ENCODE assay signal across 8 cellular contexts in genomic region chr1:43329995-43330751, GRCh38. TPM values are rescaled to one million over a fixed set of nuclear protein-coding genes. Genes with fewer than 3 reads are reported as not detected.
DNase-seq lines count a peak whose midpoint lies in the region; ATAC-seq and TF ChIP-seq lines count a peak whose summit lies in the region.

No MANE protein-coding gene starts in this region.

- H3K4me3 ChIP-seq in CD8-positive, alpha-beta memory T cell (ENCODE audit: low read length) = no peak overlapping the region
- H3K4me3 ChIP-seq in MG63 = no peak overlapping the region
- H3K4me3 ChIP-seq in vagina = no peak overlapping the region
- H3K4me3 ChIP-seq in esophagus muscularis mucosa = no peak overlapping the region

- peaks cover 0 to 4% of the 10 kb centered on the region in 2 donors for H3K27me3 Mint-ChIP-seq in CD8-positive, alpha-beta memory T cell

- no peak for TF ChIP-seq EP300 in esophagus muscularis mucosa (IDR thresholded peaks at IDR 0.05)

- intact Hi-C loops in vagina (cut with DNase I) (no loop called here), esophagus muscularis mucosa (cut with DNase I) (no loop called here)

- ATAC-seq in HG02884 (IDR thresholded peaks at IDR 0.05; ENCODE audit: unreplicated experiment) = no peak

- no peaks in the 10 kb centered on the region for H3K4me1 Mint-ChIP-seq in CD8-positive, alpha-beta memory T cell

- H3K4me1 ChIP-seq in CD8-positive, alpha-beta memory T cell (ENCODE audit: insufficient read depth, low read length) = no peaks in the 10 kb centered on the region
- H3K4me1 ChIP-seq in vagina (peaks cover 8% of the 10 kb centered on the region), esophagus muscularis mucosa (peaks cover 0 to 12% (median 10%) of the 10 kb centered on the region in 4 donors)

- no peaks in the 10 kb centered on the region for H3K9me3 ChIP-seq in CD8-positive, alpha-beta memory T cell (ENCODE audit: low read length)
- H3K9me3 ChIP-seq in MG63 = 0 out of 2 replicates have a peak, but pooled peaks cover 3% of the 10 kb centered on the region
- H3K9me3 ChIP-seq in vagina = no peaks in the 10 kb centered on the region
- H3K9me3 ChIP-seq in esophagus muscularis mucosa = peaks cover 0 to 13% (median 0%) of the 10 kb centered on the region in 4 donors

- H3K4me3 Mint-ChIP-seq in CD8-positive, alpha-beta memory T cell = no peak overlapping the region

- no peaks in the 10 kb centered on the region for H3K36me3 ChIP-seq in CD8-positive, alpha-beta memory T cell (ENCODE audit: insufficient read depth, low read length)
- H3K36me3 ChIP-seq in MG63 (no peaks in the 10 kb centered on the region), vagina (no peaks in the 10 kb centered on the region), esophagus muscularis mucosa (no peaks in the 10 kb centered on the region)

- peaks cover 10 to 14% (median 12%) of the 10 kb centered on the region in 5 donors for H3K9me3 Mint-ChIP-seq in CD8-positive, alpha-beta memory T cell

- TF ChIP-seq POLR2A in vagina (IDR thresholded peaks at IDR 0.05) (no peak), esophagus muscularis mucosa (IDR thresholded peaks at IDR 0.05; ENCODE audit: low read depth) (no peak)

- POLR2A ChIA-PET in CD8-positive, alpha-beta memory T cell (lab: Charles Lee) = no interaction called here

- TF ChIP-seq CTCF in vagina (IDR thresholded peaks at IDR 0.05) (no peak), esophagus muscularis mucosa (IDR thresholded peaks at IDR 0.05) (no peak)

- no peak for DNase-seq in CD8-positive, alpha-beta memory T cell
- DNase-seq in MG63 (peak; percentile 81), left kidney (ENCODE audit: low read depth, low spot score) (peak; percentile 48), vagina (ENCODE audit: extremely low spot score in 2 of 2) (no peak), esophagus muscularis mucosa (ENCODE audit: extremely low spot score) (no peak)
- DNase-seq in activated naive CD8-positive, alpha-beta T cell treated with anti-CD3 and anti-CD28 coated beads, Interleukin-2, amount 50 U/mL, for 16 hours (ENCODE audit: low read depth, low spot score) = peak; percentile 23
- peak; percentile 79 for DNase-seq in stimulated activated CD8-positive, alpha-beta memory T cell treated with anti-CD3 and anti-CD28 coated beads, Interleukin-4, amount 100 ng/mL, for 48 hours

- 69% methylated on average over 5 of the region's 6 CpGs for WGBS in esophagus muscularis mucosa

- peak overlapping the region; percentile 29 for H3K27ac ChIP-seq in CD8-positive, alpha-beta memory T cell (ENCODE audit: low read depth, low read length)
- H3K27ac ChIP-seq in vagina = no peak overlapping the region
- H3K27ac ChIP-seq in esophagus muscularis mucosa (replicated peaks in 1 of 4) = peak overlapping the region in 1 of 4 donors; percentile 18

- H3K27ac Mint-ChIP-seq in CD8-positive, alpha-beta memory T cell = peak overlapping the region in 1 of 8 donors; percentile 62

- H3K36me3 Mint-ChIP-seq in CD8-positive, alpha-beta memory T cell = peaks cover 0 to 16% (median 0%) of the 10 kb centered on the region in 3 donors

- no peaks in the 10 kb centered on the region for H3K27me3 ChIP-seq in CD8-positive, alpha-beta memory T cell (ENCODE audit: insufficient read depth, low read length, poor library complexity, severe bottlenecking)
- H3K27me3 ChIP-seq in MG63 (no peaks in the 10 kb centered on the region), vagina (no peaks in the 10 kb centered on the region), esophagus muscularis mucosa (no peaks in the 10 kb centered on the region)

- CTCF ChIA-PET in CD8-positive, alpha-beta memory T cell (lab: Charles Lee) = no interaction called here

RNA-seq across cellular contexts. Expression of gene MPL, which starts 7.4 kb away (rescaled TPM):
- not detected for total RNA-seq in CD8-positive, alpha-beta memory T cell
- polyA plus RNA-seq in CD8-positive, alpha-beta memory T cell = not detected
- not detected in 2 replicates for total RNA-seq in MG63 (2014; rRNA removed; shearing (Covaris generic); ENCODE audit: low replicate concordance)
- not detected for total RNA-seq in vagina
- total RNA-seq in esophagus muscularis mucosa = under 1 TPM in 2 of 4 donors, not detected in 2; 0.13 to 0.63 TPM

RNA-seq across cellular contexts. Expression of gene CDC20, which starts 28.6 kb away (rescaled TPM):
- total RNA-seq in CD8-positive, alpha-beta memory T cell = 100 to 1,000 TPM; 118 to 129 TPM
- 0.37 TPM for polyA plus RNA-seq in CD8-positive, alpha-beta memory T cell
- 152 and 260 TPM in 2 replicates for total RNA-seq in MG63 (2014; rRNA removed; shearing (Covaris generic); ENCODE audit: low replicate concordance)
- 11.0 TPM for total RNA-seq in vagina
- 1 to 10 TPM in 1 of 4 donors, under 1 TPM in 1, not detected in 2; 0.42 to 1.7 TPM for total RNA-seq in esophagus muscularis mucosa

RNA-seq across cellular contexts. Expression of gene TIE1, which starts 29.4 kb away (rescaled TPM):
- total RNA-seq in CD8-positive, alpha-beta memory T cell = under 1 TPM; 0.31 to 0.33 TPM
- not detected for polyA plus RNA-seq in CD8-positive, alpha-beta memory T cell
- 0.20 TPM in 1 of 2 replicates, not detected in the other for total RNA-seq in MG63 (2014; rRNA removed; shearing (Covaris generic); ENCODE audit: low replicate concordance)
- total RNA-seq in vagina = 36.1 TPM
- total RNA-seq in esophagus muscularis mucosa = 10 to 100 TPM; 16.2 to 51.1 (median 32.6) TPM

RNA-seq across cellular contexts. Expression of gene ELOVL1, which starts 37.6 kb away (rescaled TPM):
- total RNA-seq in CD8-positive, alpha-beta memory T cell = 10 to 100 TPM; 89.1 to 98.8 TPM
- polyA plus RNA-seq in CD8-positive, alpha-beta memory T cell = 83.9 TPM
- 101 and 118 TPM in 2 replicates for total RNA-seq in MG63 (2014; rRNA removed; shearing (Covaris generic); ENCODE audit: low replicate concordance)
- 62.1 TPM for total RNA-seq in vagina
- total RNA-seq in esophagus muscularis mucosa = 10 to 100 TPM; 25.7 to 63.2 (median 49.1) TPM

RNA-seq across cellular contexts. Expression of gene C1orf210, which starts 44.8 kb away (rescaled TPM):
- not detected for total RNA-seq in CD8-positive, alpha-beta memory T cell
- not detected for polyA plus RNA-seq in CD8-positive, alpha-beta memory T cell
- total RNA-seq in MG63 (2014; rRNA removed; shearing (Covaris generic); ENCODE audit: low replicate concordance) = not detected in 2 replicates
- total RNA-seq in vagina (2.2 TPM), esophagus muscularis mucosa (not detected)

Comparison
In these comparisons a context has a peak if more than half of its experiments do, and no peak if none do; other contexts are left out.
1. DNase-seq: peak in MG63 (single experiment), activated naive CD8-positive, alpha-beta T cell treated with anti-CD3 and anti-CD28 coated beads, Interleukin-2, amount 50 U/mL, for 16 hours (single experiment), left kidney (single experiment) and stimulated activated CD8-positive, alpha-beta memory T cell treated with anti-CD3 and anti-CD28 coated beads, Interleukin-4, amount 100 ng/mL, for 48 hours (single experiment); none in CD8-positive, alpha-beta memory T cell (0 of 5), vagina (0 of 2) and esophagus muscularis mucosa (single experiment).
2. RNA of gene TIE1, which starts 29.4 kb away (total RNA-seq): 16.2 to 51.1 TPM in esophagus muscularis mucosa and 36.1 TPM in vagina (single experiment); 0.31 to 0.33 TPM in CD8-positive, alpha-beta memory T cell and 0.20 TPM in MG63; every median in the first group is over 10 times any median in the second.